ENCODE assay signal across 8 cellular contexts in genomic region chr3:159130108-159130507, GRCh38.
DNase-seq lines count a peak whose midpoint lies in the region; ATAC-seq and TF ChIP-seq lines count a peak whose summit lies in the region.

No MANE protein-coding gene starts in this region.

- DNase-seq in medulla oblongata (ENCODE audit: extremely low spot score): peak; percentile 7
- DNase-seq in stimulated activated CD4-positive, alpha-beta T cell treated with anti-CD3 and anti-CD28 coated beads, Interleukin-1b, Interleukin-23, amount 100 ng/mL, for 48 hours: no peak
- DNase-seq in activated effector memory CD4-positive, alpha-beta T cell treated with anti-CD3 and anti-CD28 coated beads, Interleukin-2, amount 50 U/mL, for 16 hours: no peak

- peak; percentile 55 for TF ChIP-seq CTCF in GM12872 (IDR thresholded peaks at IDR 0.05; ENCODE audit: insufficient read depth, low read depth, low read length)
- peak; percentile 20; the same call in 1 of the 2 replicates for TF ChIP-seq CTCF in WI38 (IDR thresholded peaks at IDR 0.05; ENCODE audit: low read depth, low read length)

- ATAC-seq in HG02870 (IDR thresholded peaks at IDR 0.05; ENCODE audit: unreplicated experiment): peak; percentile 70
- ATAC-seq in HG02981 (IDR thresholded peaks at IDR 0.05; ENCODE audit: unreplicated experiment): no peak
- ATAC-seq in GM21528 (IDR thresholded peaks at IDR 0.05; ENCODE audit: low FRiP score, unreplicated experiment): no peak

- no peak overlapping the region for H3K4me3 ChIP-seq in WI38 (ENCODE audit: low read depth, low read length)
